In the genomic region with DNA sequence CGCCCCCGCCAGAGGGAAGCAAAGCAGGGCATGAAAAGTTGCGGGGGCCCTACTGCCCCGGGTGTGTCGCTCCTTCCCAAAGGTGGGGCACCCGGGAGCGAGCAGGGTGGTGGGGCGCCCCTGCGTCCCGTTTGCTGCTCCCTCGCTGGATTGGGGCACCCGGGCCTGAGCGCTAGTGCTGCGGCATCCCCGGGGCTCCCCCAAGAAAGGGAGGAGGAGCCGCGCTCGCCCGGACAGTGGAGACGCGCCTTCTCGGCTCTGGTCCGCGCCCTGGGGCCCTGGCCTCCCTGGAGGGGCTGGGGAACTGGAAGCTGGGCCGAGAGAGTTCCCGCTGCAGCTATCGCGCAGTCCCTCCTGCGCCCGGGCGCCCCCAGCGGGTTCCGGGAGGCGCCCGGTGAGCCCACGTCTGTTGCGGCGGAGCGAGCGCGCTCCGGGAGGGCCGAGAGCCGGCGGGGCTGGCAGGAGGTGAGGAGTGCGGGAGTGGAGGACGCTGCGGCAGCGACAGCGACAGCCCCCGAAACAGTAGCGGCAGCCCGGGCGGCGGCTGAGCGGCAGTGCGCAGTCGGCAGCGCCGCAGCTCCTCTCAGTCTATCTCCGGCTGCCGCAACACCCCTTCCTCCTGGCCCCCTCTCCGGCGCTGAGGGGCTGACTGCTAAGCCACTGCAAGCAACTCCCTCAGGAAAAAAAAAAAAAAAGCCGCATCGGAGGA, we compare ENCODE assay signal across 1 cellular context.
TF ChIP-seq lines count a peak whose summit lies in the region.

No MANE protein-coding gene starts in this region.

TF ChIP-seq in HepG2, 621 proteins besides CTCF, POLR2A, EP300 and RAD21 (continued from another document and continues in another):
- no peak for TF ChIP-seq ZNF256 (CRISPR knock-in tag; conservative IDR thresholded peaks at IDR 0.05)
- no peak for TF ChIP-seq ZNF570 (CRISPR knock-in tag; IDR thresholded peaks at IDR 0.05; ENCODE audit: borderline replicate concordance)
- TF ChIP-seq NFE2L2 (IDR thresholded peaks at IDR 0.05; ENCODE audit: low read length): no peak
- 0 out of 2 replicates have a peak, but pooled peaks have one; percentile 22 for TF ChIP-seq GLI4 (CRISPR knock-in tag; IDR thresholded peaks at IDR 0.05; ENCODE audit: borderline replicate concordance)
- TF ChIP-seq SP140L (CRISPR knock-in tag; IDR thresholded peaks at IDR 0.05; ENCODE audit: borderline replicate concordance): no peak
- no peak for TF ChIP-seq ZNF501 (CRISPR knock-in tag; IDR thresholded peaks at IDR 0.05)
- TF ChIP-seq DPF2 (CRISPR knock-in tag; IDR thresholded peaks at IDR 0.05; ENCODE audit: borderline replicate concordance, low read depth): no peak
- TF ChIP-seq, protein P1, sequence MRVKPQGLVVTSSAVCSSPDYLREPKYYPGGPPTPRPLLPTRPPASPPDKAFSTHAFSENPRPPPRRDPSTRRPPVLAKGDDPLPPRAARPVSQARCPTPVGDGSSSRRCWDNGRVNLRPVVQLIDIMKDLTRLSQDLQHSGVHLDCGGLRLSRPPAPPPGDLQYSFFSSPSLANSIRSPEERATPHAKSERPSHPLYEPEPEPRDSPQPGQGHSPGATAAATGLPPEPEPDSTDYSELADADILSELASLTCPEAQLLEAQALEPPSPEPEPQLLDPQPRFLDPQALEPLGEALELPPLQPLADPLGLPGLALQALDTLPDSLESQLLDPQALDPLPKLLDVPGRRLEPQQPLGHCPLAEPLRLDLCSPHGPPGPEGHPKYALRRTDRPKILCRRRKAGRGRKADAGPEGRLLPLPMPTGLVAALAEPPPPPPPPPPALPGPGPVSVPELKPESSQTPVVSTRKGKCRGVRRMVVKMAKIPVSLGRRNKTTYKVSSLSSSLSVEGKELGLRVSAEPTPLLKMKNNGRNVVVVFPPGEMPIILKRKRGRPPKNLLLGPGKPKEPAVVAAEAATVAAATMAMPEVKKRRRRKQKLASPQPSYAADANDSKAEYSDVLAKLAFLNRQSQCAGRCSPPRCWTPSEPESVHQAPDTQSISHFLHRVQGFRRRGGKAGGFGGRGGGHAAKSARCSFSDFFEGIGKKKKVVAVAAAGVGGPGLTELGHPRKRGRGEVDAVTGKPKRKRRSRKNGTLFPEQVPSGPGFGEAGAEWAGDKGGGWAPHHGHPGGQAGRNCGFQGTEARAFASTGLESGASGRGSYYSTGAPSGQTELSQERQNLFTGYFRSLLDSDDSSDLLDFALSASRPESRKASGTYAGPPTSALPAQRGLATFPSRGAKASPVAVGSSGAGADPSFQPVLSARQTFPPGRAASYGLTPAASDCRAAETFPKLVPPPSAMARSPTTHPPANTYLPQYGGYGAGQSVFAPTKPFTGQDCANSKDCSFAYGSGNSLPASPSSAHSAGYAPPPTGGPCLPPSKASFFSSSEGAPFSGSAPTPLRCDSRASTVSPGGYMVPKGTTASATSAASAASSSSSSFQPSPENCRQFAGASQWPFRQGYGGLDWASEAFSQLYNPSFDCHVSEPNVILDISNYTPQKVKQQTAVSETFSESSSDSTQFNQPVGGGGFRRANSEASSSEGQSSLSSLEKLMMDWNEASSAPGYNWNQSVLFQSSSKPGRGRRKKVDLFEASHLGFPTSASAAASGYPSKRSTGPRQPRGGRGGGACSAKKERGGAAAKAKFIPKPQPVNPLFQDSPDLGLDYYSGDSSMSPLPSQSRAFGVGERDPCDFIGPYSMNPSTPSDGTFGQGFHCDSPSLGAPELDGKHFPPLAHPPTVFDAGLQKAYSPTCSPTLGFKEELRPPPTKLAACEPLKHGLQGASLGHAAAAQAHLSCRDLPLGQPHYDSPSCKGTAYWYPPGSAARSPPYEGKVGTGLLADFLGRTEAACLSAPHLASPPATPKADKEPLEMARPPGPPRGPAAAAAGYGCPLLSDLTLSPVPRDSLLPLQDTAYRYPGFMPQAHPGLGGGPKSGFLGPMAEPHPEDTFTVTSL (CRISPR knock-in tag; IDR thresholded peaks at IDR 0.05; ENCODE audit: borderline replicate concordance): no peak
- TF ChIP-seq E2F1 (CRISPR knock-in tag; IDR thresholded peaks at IDR 0.05): no peak
- TF ChIP-seq MBD4 (IDR thresholded peaks at IDR 0.05; ENCODE audit: borderline replicate concordance, low read length): no peak
- TF ChIP-seq, protein P2, sequence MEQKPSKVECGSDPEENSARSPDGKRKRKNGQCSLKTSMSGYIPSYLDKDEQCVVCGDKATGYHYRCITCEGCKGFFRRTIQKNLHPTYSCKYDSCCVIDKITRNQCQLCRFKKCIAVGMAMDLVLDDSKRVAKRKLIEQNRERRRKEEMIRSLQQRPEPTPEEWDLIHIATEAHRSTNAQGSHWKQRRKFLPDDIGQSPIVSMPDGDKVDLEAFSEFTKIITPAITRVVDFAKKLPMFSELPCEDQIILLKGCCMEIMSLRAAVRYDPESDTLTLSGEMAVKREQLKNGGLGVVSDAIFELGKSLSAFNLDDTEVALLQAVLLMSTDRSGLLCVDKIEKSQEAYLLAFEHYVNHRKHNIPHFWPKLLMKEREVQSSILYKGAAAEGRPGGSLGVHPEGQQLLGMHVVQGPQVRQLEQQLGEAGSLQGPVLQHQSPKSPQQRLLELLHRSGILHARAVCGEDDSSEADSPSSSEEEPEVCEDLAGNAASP (CRISPR knock-in tag; IDR thresholded peaks at IDR 0.05; ENCODE audit: borderline replicate concordance): no peak
- no peak for TF ChIP-seq CENPBD1 (CRISPR knock-in tag; IDR thresholded peaks at IDR 0.05; ENCODE audit: borderline replicate concordance, low read depth)
- no peak for TF ChIP-seq SOX6 (IDR thresholded peaks at IDR 0.05)
- TF ChIP-seq SOX6 (CRISPR knock-in tag; IDR thresholded peaks at IDR 0.05): no peak
- TF ChIP-seq ZNF567 (CRISPR knock-in tag; IDR thresholded peaks at IDR 0.05; ENCODE audit: borderline replicate concordance): no peak
- TF ChIP-seq ZBTB43 (CRISPR knock-in tag; conservative IDR thresholded peaks at IDR 0.05): no peak
- no peak for TF ChIP-seq ZNF383 (CRISPR knock-in tag; IDR thresholded peaks at IDR 0.05; ENCODE audit: borderline replicate concordance)
- TF ChIP-seq CBX2 (IDR thresholded peaks at IDR 0.05; ENCODE audit: low read depth, low read length): no peak
- 0 out of 2 replicates have a peak, but pooled peaks have one; percentile 55 for TF ChIP-seq CBX2 (CRISPR knock-in tag; IDR thresholded peaks at IDR 0.05; ENCODE audit: low read depth)
- TF ChIP-seq, protein P3, sequence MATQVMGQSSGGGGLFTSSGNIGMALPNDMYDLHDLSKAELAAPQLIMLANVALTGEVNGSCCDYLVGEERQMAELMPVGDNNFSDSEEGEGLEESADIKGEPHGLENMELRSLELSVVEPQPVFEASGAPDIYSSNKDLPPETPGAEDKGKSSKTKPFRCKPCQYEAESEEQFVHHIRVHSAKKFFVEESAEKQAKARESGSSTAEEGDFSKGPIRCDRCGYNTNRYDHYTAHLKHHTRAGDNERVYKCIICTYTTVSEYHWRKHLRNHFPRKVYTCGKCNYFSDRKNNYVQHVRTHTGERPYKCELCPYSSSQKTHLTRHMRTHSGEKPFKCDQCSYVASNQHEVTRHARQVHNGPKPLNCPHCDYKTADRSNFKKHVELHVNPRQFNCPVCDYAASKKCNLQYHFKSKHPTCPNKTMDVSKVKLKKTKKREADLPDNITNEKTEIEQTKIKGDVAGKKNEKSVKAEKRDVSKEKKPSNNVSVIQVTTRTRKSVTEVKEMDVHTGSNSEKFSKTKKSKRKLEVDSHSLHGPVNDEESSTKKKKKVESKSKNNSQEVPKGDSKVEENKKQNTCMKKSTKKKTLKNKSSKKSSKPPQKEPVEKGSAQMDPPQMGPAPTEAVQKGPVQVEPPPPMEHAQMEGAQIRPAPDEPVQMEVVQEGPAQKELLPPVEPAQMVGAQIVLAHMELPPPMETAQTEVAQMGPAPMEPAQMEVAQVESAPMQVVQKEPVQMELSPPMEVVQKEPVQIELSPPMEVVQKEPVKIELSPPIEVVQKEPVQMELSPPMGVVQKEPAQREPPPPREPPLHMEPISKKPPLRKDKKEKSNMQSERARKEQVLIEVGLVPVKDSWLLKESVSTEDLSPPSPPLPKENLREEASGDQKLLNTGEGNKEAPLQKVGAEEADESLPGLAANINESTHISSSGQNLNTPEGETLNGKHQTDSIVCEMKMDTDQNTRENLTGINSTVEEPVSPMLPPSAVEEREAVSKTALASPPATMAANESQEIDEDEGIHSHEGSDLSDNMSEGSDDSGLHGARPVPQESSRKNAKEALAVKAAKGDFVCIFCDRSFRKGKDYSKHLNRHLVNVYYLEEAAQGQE (IDR thresholded peaks at IDR 0.05; ENCODE audit: borderline replicate concordance in 1 of 2, low read depth in 1 of 2, low read length in 2 of 2): no peak
- no peak for TF ChIP-seq ZBTB2 (CRISPR knock-in tag; IDR thresholded peaks at IDR 0.05; ENCODE audit: low read depth)
- TF ChIP-seq, protein P4, sequence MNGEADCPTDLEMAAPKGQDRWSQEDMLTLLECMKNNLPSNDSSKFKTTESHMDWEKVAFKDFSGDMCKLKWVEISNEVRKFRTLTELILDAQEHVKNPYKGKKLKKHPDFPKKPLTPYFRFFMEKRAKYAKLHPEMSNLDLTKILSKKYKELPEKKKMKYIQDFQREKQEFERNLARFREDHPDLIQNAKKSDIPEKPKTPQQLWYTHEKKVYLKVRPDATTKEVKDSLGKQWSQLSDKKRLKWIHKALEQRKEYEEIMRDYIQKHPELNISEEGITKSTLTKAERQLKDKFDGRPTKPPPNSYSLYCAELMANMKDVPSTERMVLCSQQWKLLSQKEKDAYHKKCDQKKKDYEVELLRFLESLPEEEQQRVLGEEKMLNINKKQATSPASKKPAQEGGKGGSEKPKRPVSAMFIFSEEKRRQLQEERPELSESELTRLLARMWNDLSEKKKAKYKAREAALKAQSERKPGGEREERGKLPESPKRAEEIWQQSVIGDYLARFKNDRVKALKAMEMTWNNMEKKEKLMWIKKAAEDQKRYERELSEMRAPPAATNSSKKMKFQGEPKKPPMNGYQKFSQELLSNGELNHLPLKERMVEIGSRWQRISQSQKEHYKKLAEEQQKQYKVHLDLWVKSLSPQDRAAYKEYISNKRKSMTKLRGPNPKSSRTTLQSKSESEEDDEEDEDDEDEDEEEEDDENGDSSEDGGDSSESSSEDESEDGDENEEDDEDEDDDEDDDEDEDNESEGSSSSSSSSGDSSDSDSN (CRISPR knock-in tag; IDR thresholded peaks at IDR 0.05): peak; percentile 84; the same call in 1 of the 2 replicates
- TF ChIP-seq, protein P5, sequence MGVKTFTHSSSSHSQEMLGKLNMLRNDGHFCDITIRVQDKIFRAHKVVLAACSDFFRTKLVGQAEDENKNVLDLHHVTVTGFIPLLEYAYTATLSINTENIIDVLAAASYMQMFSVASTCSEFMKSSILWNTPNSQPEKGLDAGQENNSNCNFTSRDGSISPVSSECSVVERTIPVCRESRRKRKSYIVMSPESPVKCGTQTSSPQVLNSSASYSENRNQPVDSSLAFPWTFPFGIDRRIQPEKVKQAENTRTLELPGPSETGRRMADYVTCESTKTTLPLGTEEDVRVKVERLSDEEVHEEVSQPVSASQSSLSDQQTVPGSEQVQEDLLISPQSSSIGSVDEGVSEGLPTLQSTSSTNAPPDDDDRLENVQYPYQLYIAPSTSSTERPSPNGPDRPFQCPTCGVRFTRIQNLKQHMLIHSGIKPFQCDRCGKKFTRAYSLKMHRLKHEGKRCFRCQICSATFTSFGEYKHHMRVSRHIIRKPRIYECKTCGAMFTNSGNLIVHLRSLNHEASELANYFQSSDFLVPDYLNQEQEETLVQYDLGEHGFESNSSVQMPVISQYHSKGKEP (CRISPR knock-in tag; IDR thresholded peaks at IDR 0.05): no peak
- no peak for TF ChIP-seq SATB2 (CRISPR knock-in tag; IDR thresholded peaks at IDR 0.05)
- TF ChIP-seq SOX5 (CRISPR knock-in tag; IDR thresholded peaks at IDR 0.05; ENCODE audit: borderline replicate concordance): no peak
- TF ChIP-seq SNRNP70 (IDR thresholded peaks at IDR 0.05; ENCODE audit: low read depth, low read length): no peak
- TF ChIP-seq ISX (CRISPR knock-in tag; conservative IDR thresholded peaks at IDR 0.05): no peak
- TF ChIP-seq ZNF772 (CRISPR knock-in tag; IDR thresholded peaks at IDR 0.05): no peak
- TF ChIP-seq BCL3 (CRISPR knock-in tag; IDR thresholded peaks at IDR 0.05): no peak
